16 cellular contexts compared by ENCODE assay signal in the genomic region with DNA sequence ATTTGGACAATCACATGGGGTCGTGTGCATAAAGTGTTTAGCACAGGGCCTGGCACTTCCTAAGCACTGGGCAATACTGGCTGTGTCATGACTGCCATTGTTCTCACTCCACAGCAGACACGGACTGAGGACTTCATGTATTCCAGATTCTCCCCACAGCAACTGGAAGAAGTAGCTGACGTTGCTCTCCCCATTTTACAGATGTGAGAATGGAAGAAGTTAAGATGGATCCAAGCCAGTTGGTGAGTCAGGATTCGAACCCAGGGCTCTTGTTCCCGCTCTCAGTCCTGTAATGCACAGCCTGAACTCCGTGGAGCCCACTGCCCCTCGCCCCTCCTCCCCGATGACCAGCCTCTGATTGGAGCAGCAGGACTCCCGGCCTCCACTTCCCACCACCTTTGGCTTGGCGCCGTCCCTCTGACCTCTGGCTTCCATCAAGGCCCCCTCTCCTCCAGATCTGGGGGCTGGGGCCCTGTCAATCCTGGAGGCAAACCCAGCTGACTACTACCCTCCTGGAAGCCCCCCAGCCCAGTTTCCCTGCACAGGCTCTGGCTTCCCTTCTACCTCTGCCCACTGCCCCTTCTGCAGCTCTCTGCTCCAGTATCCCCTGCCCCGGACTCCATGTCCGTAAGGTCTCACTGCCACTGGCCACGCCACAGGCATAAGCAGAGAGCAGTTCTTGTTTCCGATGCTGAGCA. TPM values are rescaled to one million over a fixed set of nuclear protein-coding genes. Genes with fewer than 3 reads are reported as not detected.
DNase-seq lines count a peak whose midpoint lies in the region; ATAC-seq and TF ChIP-seq lines count a peak whose summit lies in the region.
"Had no signal": no experiment of that assay in that cellular context is flagged by ENCODE, and none has a peak within 500 bp of the region (broad histone marks: within the 10 kb centered on the region; RNA-seq: fewer than 3 reads in every experiment).

No MANE protein-coding gene starts in this region.

- TF ChIP-seq CTCF in RWPE2 (IDR thresholded peaks at IDR 0.05; ENCODE audit: poor library complexity, severe bottlenecking) = no peak
- TF ChIP-seq CTCF in endodermal cell (conservative IDR thresholded peaks at IDR 0.05) = no peak
- no peak for TF ChIP-seq CTCF in PC-9 (conservative IDR thresholded peaks at IDR 0.05)

- H3K4me3 ChIP-seq in RWPE2 (ENCODE audit: severe bottlenecking) = no peak overlapping the region
- no peak overlapping the region for H3K4me3 ChIP-seq in endodermal cell (ENCODE audit: low read length)
- no peak overlapping the region for H3K4me3 ChIP-seq in neuronal stem cell (ENCODE audit: low read length in 2 of 2)
- H3K4me3 ChIP-seq in PC-9 = no peak overlapping the region

- POLR2A ChIA-PET in PC-9 (lab: Charles Lee; ENCODE audit: unreplicated experiment) = interaction anchor here (0.6 kb wide), 1 partner anchor 78 kb away, joined by 4 read pairs; no protein-coding TSS in a partner anchor

- H4K20me1 ChIP-seq in PC-9 (ENCODE audit: insufficient read depth) = no peaks in the 10 kb centered on the region

- peaks cover 41% of the 10 kb centered on the region for H3K79me2 ChIP-seq in PC-9 (ENCODE audit: low read depth)

- no peak overlapping the region for H2AFZ ChIP-seq in neuronal stem cell (ENCODE audit: low read length)
- no peak overlapping the region for H2AFZ ChIP-seq in PC-9

- no peak overlapping the region for H4K91ac ChIP-seq in neuronal stem cell (ENCODE audit: low read depth, low read length, poor library complexity)

- peak overlapping the region; percentile 46 for H3K27ac Mint-ChIP-seq in activated naive CD4-positive, alpha-beta T cell treated with anti-CD3 and anti-CD28 coated beads, Interleukin-2, amount 50 U/mL, for 24 hours
- no peak overlapping the region for H3K27ac Mint-ChIP-seq in endodermal cell

- H3K27ac ChIP-seq in RWPE2 (ENCODE audit: poor library complexity, severe bottlenecking) = no peak overlapping the region
- H3K27ac ChIP-seq in endodermal cell (ENCODE audit: low read depth, low read length) = no peak overlapping the region
- H3K27ac ChIP-seq in neuronal stem cell (replicated peaks; ENCODE audit: low read length) = no peak overlapping the region
- H3K27ac ChIP-seq in PC-9 = no peak overlapping the region
- H3K27ac ChIP-seq in caudate nucleus (ENCODE audit: low read depth, low read length) = no peak overlapping the region
- H3K27ac ChIP-seq: KMS-11 had no signal

- H4K8ac ChIP-seq in neuronal stem cell (ENCODE audit: low read depth, low read length) = no peak overlapping the region

- H3K9me2 ChIP-seq in PC-9 (ENCODE audit: insufficient read depth) = no peaks in the 10 kb centered on the region

- 91 to 94% methylated on average over 9 to 15 of the region's 15 CpGs for WGBS in endodermal cell (ENCODE audit: insufficient coverage in 1 of 2, insufficient read length in 1 of 2), 2 experiments
- no CpG with 5 or more reads among the region's 15 CpGs for WGBS in neuronal stem cell (ENCODE audit: extremely low coverage in 2 of 2, insufficient read length in 2 of 2, insufficient replicate concordance in 1 of 2), 2 donors

- BruUV-seq in PC-9 (replicated peaks; lab: Mats Ljungman, UMichigan) = no TSS peak

- H3K9me3 Mint-ChIP-seq in activated naive CD4-positive, alpha-beta T cell treated with anti-CD3 and anti-CD28 coated beads, Interleukin-2, amount 50 U/mL, for 24 hours = no peaks in the 10 kb centered on the region
- no peaks in the 10 kb centered on the region for H3K9me3 Mint-ChIP-seq in endodermal cell

- H3K14ac ChIP-seq in neuronal stem cell (ENCODE audit: low read length) = no peak overlapping the region

- H3K27me3 ChIP-seq in RWPE2 (ENCODE audit: insufficient read depth, poor library complexity, severe bottlenecking) = no peaks in the 10 kb centered on the region
- no peaks in the 10 kb centered on the region for H3K27me3 ChIP-seq in endodermal cell (ENCODE audit: control insufficient read depth, insufficient read depth, low read length, poor library complexity, severe bottlenecking)
- H3K27me3 ChIP-seq in neuronal stem cell (ENCODE audit: control insufficient read depth in 3 of 3, insufficient read depth in 3 of 3, low read depth in 1 of 3, low read length in 3 of 3) = no peaks in the 10 kb centered on the region
- H3K27me3 ChIP-seq in PC-9 (ENCODE audit: insufficient read depth, low read depth) = no peaks in the 10 kb centered on the region

- no peak overlapping the region for H3K23ac ChIP-seq in neuronal stem cell (ENCODE audit: low read depth, low read length, poor library complexity)

- H3K18ac ChIP-seq in neuronal stem cell (ENCODE audit: low read length) = peak overlapping the region; percentile 39

- no peaks in the 10 kb centered on the region for H3K27me3 Mint-ChIP-seq in activated naive CD4-positive, alpha-beta T cell treated with anti-CD3 and anti-CD28 coated beads, Interleukin-2, amount 50 U/mL, for 24 hours
- H3K27me3 Mint-ChIP-seq in endodermal cell (ENCODE audit: insufficient read depth) = peaks cover 3% of the 10 kb centered on the region

- H3K4me3 Mint-ChIP-seq in activated naive CD4-positive, alpha-beta T cell treated with anti-CD3 and anti-CD28 coated beads, Interleukin-2, amount 50 U/mL, for 24 hours = no peak overlapping the region
- H3K4me3 Mint-ChIP-seq in endodermal cell = no peak overlapping the region

- H3K4me1 ChIP-seq in RWPE2 (ENCODE audit: insufficient read depth, poor library complexity, severe bottlenecking) (no peaks in the 10 kb centered on the region), endodermal cell (ENCODE audit: control insufficient read depth, insufficient read depth, low read length) (peaks cover 8% of the 10 kb centered on the region), neuronal stem cell (ENCODE audit: control insufficient read depth in 2 of 2, insufficient read depth in 1 of 2, low read depth in 1 of 2, low read length in 2 of 2) (peaks cover 21 to 27% of the 10 kb centered on the region in 2 donors), PC-9 (replicated peaks; ENCODE audit: insufficient read depth) (peaks cover 58% of the 10 kb centered on the region)

- CTCF ChIA-PET in PC-9 (lab: Charles Lee) = no interaction called here

- H3K79me1 ChIP-seq in neuronal stem cell (ENCODE audit: low read depth, low read length) = no peaks in the 10 kb centered on the region

- H2BK120ac ChIP-seq in neuronal stem cell (ENCODE audit: low read depth, low read length) = no peak overlapping the region

- peak overlapping the region; percentile 42 for H2AK5ac ChIP-seq in neuronal stem cell (ENCODE audit: low read depth, low read length)

- no peaks in the 10 kb centered on the region for H3K36me3 ChIP-seq in RWPE2 (ENCODE audit: low read depth)
- H3K36me3 ChIP-seq in endodermal cell (ENCODE audit: control insufficient read depth, insufficient read depth, low read length) = no peaks in the 10 kb centered on the region
- no peaks in the 10 kb centered on the region for H3K36me3 ChIP-seq in neuronal stem cell (replicated peaks in 1 of 2; ENCODE audit: control insufficient read depth in 2 of 2, insufficient read depth in 2 of 2, low read length in 2 of 2)
- no peaks in the 10 kb centered on the region for H3K36me3 ChIP-seq in PC-9 (ENCODE audit: low read depth)

- H3K4ac ChIP-seq in neuronal stem cell (ENCODE audit: low read length) = no peak overlapping the region

- no peak for ATAC-seq in RWPE2 (ENCODE audit: low read depth)
- no peak for ATAC-seq in HG03175 (IDR thresholded peaks at IDR 0.05; ENCODE audit: unreplicated experiment)

- no peak overlapping the region for H2BK12ac ChIP-seq in neuronal stem cell (ENCODE audit: low read length)

- H3K9ac ChIP-seq in endodermal cell (ENCODE audit: extremely low read depth, low read length, poor library complexity, severe bottlenecking) (no peak overlapping the region), neuronal stem cell (ENCODE audit: low read depth, low read length, poor library complexity) (no peak overlapping the region)
- H3K9ac ChIP-seq: KMS-11 had no signal

- no peak for DNase-seq in activated naive CD4-positive, alpha-beta T cell treated with Interleukin-2 at 50 U/mL for 16 hours
- peak; percentile 79 for DNase-seq in RWPE2 (ENCODE audit: low spot score)
- peak; percentile 45 for DNase-seq in endodermal cell
- DNase-seq in neuronal stem cell (ENCODE audit: low spot score) = no peak
- DNase-seq in PC-9 = no peak
- DNase-seq in caudate nucleus (lab: John Stamatoyannopoulos, UW) = no peak
- DNase-seq: COR-L47, DMS153, GOT3, NCI-H1436, NCI-H2029 treated with DMSO at 0.1 percent for 48 hours, NCI-H510A treated with DMSO at 0.1 percent for 48 hours, NCI-H82 had no signal

- H3K9me3 ChIP-seq in RWPE2 (ENCODE audit: severe bottlenecking) (no peaks in the 10 kb centered on the region), endodermal cell (ENCODE audit: control insufficient read depth, low read length) (no peaks in the 10 kb centered on the region), neuronal stem cell (replicated peaks in 1 of 2; ENCODE audit: control insufficient read depth in 2 of 2, insufficient read depth in 1 of 2, low read depth in 1 of 2, low read length in 2 of 2) (no peaks in the 10 kb centered on the region), PC-9 (ENCODE audit: insufficient read depth, low read depth) (no peaks in the 10 kb centered on the region)

- peak overlapping the region; percentile 7 for H2BK15ac ChIP-seq in neuronal stem cell (ENCODE audit: low read length)

- intact Hi-C loops in PC-9 (cut with micrococcal nuclease; ENCODE audit: unreplicated experiment) = no loop called here

- H2BK5ac ChIP-seq in neuronal stem cell (ENCODE audit: low read length) = no peak overlapping the region

- peaks cover 15% of the 10 kb centered on the region; the same call in 1 of the 2 replicates for H3F3A ChIP-seq in PC-9 (ENCODE audit: insufficient read depth, low read depth)

- H3K36me3 Mint-ChIP-seq in activated naive CD4-positive, alpha-beta T cell treated with anti-CD3 and anti-CD28 coated beads, Interleukin-2, amount 50 U/mL, for 24 hours = no peaks in the 10 kb centered on the region
- no peaks in the 10 kb centered on the region for H3K36me3 Mint-ChIP-seq in endodermal cell (ENCODE audit: low read depth)

- H3K4me1 Mint-ChIP-seq in activated naive CD4-positive, alpha-beta T cell treated with anti-CD3 and anti-CD28 coated beads, Interleukin-2, amount 50 U/mL, for 24 hours = peaks cover 48% of the 10 kb centered on the region
- peaks cover 19% of the 10 kb centered on the region for H3K4me1 Mint-ChIP-seq in endodermal cell

- H3K4me2 ChIP-seq in neuronal stem cell (ENCODE audit: insufficient read depth, low read length, poor library complexity, severe bottlenecking) = no peak overlapping the region
- H3K4me2 ChIP-seq in PC-9 = no peak overlapping the region
- H3K4me2 ChIP-seq: KMS-11 had no signal

RNA-seq across cellular contexts. Expression of a gene that starts 12.7 kb away (rescaled TPM):
- total RNA-seq in endodermal cell (10 to 100 TPM; 39.6 to 50.7 TPM), PC-9 (2021) (40.9 and 44.0 TPM in 2 replicates)
- 44.8 TPM for polyA plus RNA-seq in endodermal cell (2013, experiment 1 of 2)
- polyA plus RNA-seq in endodermal cell (2013, experiment 2 of 2) = 45.4 TPM
- 27.2 TPM for polyA plus RNA-seq in neuronal stem cell (2013, experiment 1 of 2)
- polyA plus RNA-seq in neuronal stem cell (2013, experiment 2 of 2) = 27.3 TPM

Comparison
In these comparisons a context has a peak if more than half of its experiments do, and no peak if none do; other contexts are left out.
1. DNase-seq: peak in RWPE2 (single experiment) and endodermal cell (single experiment); none in activated naive CD4-positive, alpha-beta T cell treated with Interleukin-2 at 50 U/mL for 16 hours (single experiment), neuronal stem cell (single experiment), PC-9 (0 of 2) and caudate nucleus (0 of 61).